23 cellular contexts compared by ENCODE assay signal in genomic region chr9:111744363-111744762, GRCh38. TPM values are rescaled to one million over a fixed set of nuclear protein-coding genes. Genes with fewer than 3 reads are reported as not detected.
DNase-seq lines count a peak whose midpoint lies in the region; ATAC-seq, FAIRE-seq and TF ChIP-seq lines count a peak whose summit lies in the region.
"Had no signal": no experiment of that assay in that cellular context is flagged by ENCODE, and none has a peak within 500 bp of the region (broad histone marks: within the 10 kb centered on the region; RNA-seq: fewer than 3 reads in every experiment).

No MANE protein-coding gene starts in this region.

- no peak for FAIRE-seq in astrocyte (lab: Jason Lieb, UNC)
- FAIRE-seq: GM12892, HepG2 had no signal

- CTCF ChIA-PET in SK-N-SH (lab: Yijun Ruan, JAX): interaction anchor here (1.9 kb wide), 1 partner anchor 15 kb away, joined by 8 read pairs; no protein-coding TSS in a partner anchor

- H3K4me3 Mint-ChIP-seq in astrocyte (ENCODE audit: unreplicated experiment): no peak overlapping the region
- H3K4me3 Mint-ChIP-seq: CD8-positive, alpha-beta memory T cell; HFFc6 had no signal

- H2AFZ ChIP-seq in SK-N-SH (ENCODE audit: low read depth): no peak overlapping the region
- no peak overlapping the region for H2AFZ ChIP-seq in astrocyte (ENCODE audit: low read depth, low read length)

- H3K9ac ChIP-seq in SK-N-SH (no peak overlapping the region), astrocyte (ENCODE audit: low read length) (no peak overlapping the region)
- H3K9ac ChIP-seq: BLaER1 treated with 17β-estradiol and CSF1 and Interleukin-3, amounts not matched to agents 10 nM and 100 nM; KMS-11 had no signal

- H3K4me1 Mint-ChIP-seq in astrocyte (ENCODE audit: low read depth, unreplicated experiment): peaks cover 23% of the 10 kb centered on the region

- H3K9me2 ChIP-seq in SK-N-SH: no peaks in the 10 kb centered on the region

- peaks cover 5% of the 10 kb centered on the region for H3F3A ChIP-seq in SK-N-SH (replicated peaks; ENCODE audit: insufficient read depth)

- ATAC-seq in SK-N-SH treated with all-trans-retinoic acid at 6 μM for 48 hours: peak; percentile 12; the same call in 1 of the 3 replicates
- ATAC-seq in HG02938 (IDR thresholded peaks at IDR 0.05; ENCODE audit: unreplicated experiment): no peak
- ATAC-seq: HepG2 had no signal

- H3K36me3 Mint-ChIP-seq in astrocyte (ENCODE audit: low read depth, unreplicated experiment): no peaks in the 10 kb centered on the region

- H3K27ac ChIP-seq in SK-N-SH (ENCODE audit: low read depth in 2 of 2, low read length in 1 of 2) (peak overlapping the region in 1 of 2 experiments; percentile 66; a peak in 2 of 4 replicates), astrocyte (ENCODE audit: low read depth, low read length) (no peak overlapping the region), prostate gland (no peak overlapping the region)
- H3K27ac ChIP-seq: BLaER1 treated with 17β-estradiol and CSF1 and Interleukin-3, amounts not matched to agents 10 nM and 100 nM; KMS-11; RWPE1 had no signal

- intact Hi-C loops in prostate gland (cut with DNase I): no loop called here

- H3K9me3 ChIP-seq in SK-N-SH (no peaks in the 10 kb centered on the region), astrocyte (ENCODE audit: insufficient read depth, low read depth, low read length) (no peaks in the 10 kb centered on the region), prostate gland (no peaks in the 10 kb centered on the region)

- no peaks in the 10 kb centered on the region for H3K9me3 Mint-ChIP-seq in astrocyte (ENCODE audit: unreplicated experiment)
- H3K9me3 Mint-ChIP-seq: CD8-positive, alpha-beta memory T cell; HFFc6 had no signal

- H3K4me2 ChIP-seq in SK-N-SH (no peak overlapping the region), astrocyte (ENCODE audit: low read length) (no peak overlapping the region)
- H3K4me2 ChIP-seq: BLaER1 treated with 17β-estradiol and CSF1 and Interleukin-3, amounts not matched to agents 10 nM and 100 nM; KMS-11 had no signal

- no peaks in the 10 kb centered on the region for H3K27me3 Mint-ChIP-seq in astrocyte (ENCODE audit: low read depth, unreplicated experiment)

- no peak for TF ChIP-seq POLR2A in prostate gland (IDR thresholded peaks at IDR 0.05)

- TF ChIP-seq CTCF in SK-N-SH (IDR thresholded peaks at IDR 0.05): no peak
- TF ChIP-seq CTCF in astrocyte (IDR thresholded peaks at IDR 0.05; ENCODE audit: insufficient read depth, low read depth, low read length): no peak
- no peak for TF ChIP-seq CTCF in prostate gland (IDR thresholded peaks at IDR 0.05)

- H3K79me2 ChIP-seq in SK-N-SH (ENCODE audit: insufficient read depth) (no peaks in the 10 kb centered on the region), astrocyte (ENCODE audit: insufficient read depth, low read length) (no peaks in the 10 kb centered on the region)

- TF ChIP-seq EP300 in SK-N-SH (IDR thresholded peaks at IDR 0.05; ENCODE audit: borderline replicate concordance in 1 of 2, low read depth in 1 of 2, low read length in 1 of 2): no peak

- peaks cover 0 to 17% of the 10 kb centered on the region in 2 experiments; a peak in 1 of 4 replicates for H3K4me1 ChIP-seq in SK-N-SH (ENCODE audit: control insufficient read depth in 1 of 2, insufficient read depth in 2 of 2, low read depth in 1 of 2, low read length in 1 of 2)
- no peaks in the 10 kb centered on the region for H3K4me1 ChIP-seq in astrocyte (ENCODE audit: insufficient read depth, low read length)
- H3K4me1 ChIP-seq in prostate gland (replicated peaks): no peaks in the 10 kb centered on the region

- DNase-seq in SK-N-SH: no peak
- peak; percentile 68 for DNase-seq in astrocyte (ENCODE audit: low read depth)
- DNase-seq in left kidney (ENCODE audit: low read depth, low spot score): peak; percentile 9
- DNase-seq in RPMI8226: no peak
- no peak for DNase-seq in prostate gland (ENCODE audit: low spot score)
- no peak for DNase-seq in NCI-H2029 treated with DMSO at 0.1 percent for 48 hours (lab: John Stamatoyannopoulos, UW)
- DNase-seq: 8988T; CD8-positive, alpha-beta memory T cell; GF-D8; HFFc6; MG63; NCI-H1092 treated with DMSO at 0.1 percent for 48 hours; NCI-H1694; NCI-H2107; NCI-H2227 treated with DMSO at 0.1 percent for 48 hours; NCI-H524 treated with DMSO at 0.1 percent for 48 hours had no signal

- no peak for TF ChIP-seq RAD21 in SK-N-SH (IDR thresholded peaks at IDR 0.05; ENCODE audit: low read length)

- no peak overlapping the region for H3K27ac Mint-ChIP-seq in astrocyte (ENCODE audit: unreplicated experiment)
- H3K27ac Mint-ChIP-seq: CD8-positive, alpha-beta memory T cell; HFFc6 had no signal

- H3K27me3 ChIP-seq in SK-N-SH (ENCODE audit: insufficient read depth) (no peaks in the 10 kb centered on the region), astrocyte (ENCODE audit: insufficient read depth, low read length) (no peaks in the 10 kb centered on the region), prostate gland (replicated peaks; ENCODE audit: insufficient read depth) (no peaks in the 10 kb centered on the region)
- H3K27me3 ChIP-seq: BLaER1 treated with 17β-estradiol and CSF1 and Interleukin-3, amounts not matched to agents 10 nM and 100 nM; MG63 had no signal

- H3K36me3 ChIP-seq in SK-N-SH (replicated peaks in 1 of 2; ENCODE audit: control insufficient read depth in 1 of 2, insufficient read depth in 2 of 2, low read length in 1 of 2) (no peaks in the 10 kb centered on the region), astrocyte (ENCODE audit: insufficient read depth, low read length) (no peaks in the 10 kb centered on the region), prostate gland (no peaks in the 10 kb centered on the region)
- H3K36me3 ChIP-seq: MG63 had no signal

- POLR2A ChIA-PET in SK-N-SH (lab: Yijun Ruan, JAX): no interaction called here

- H3K4me3 ChIP-seq in SK-N-SH (ENCODE audit: low read depth in 2 of 2, low read length in 1 of 2) (no peak overlapping the region), astrocyte (ENCODE audit: insufficient read depth, low read depth, low read length) (no peak overlapping the region), prostate gland (no peak overlapping the region)
- H3K4me3 ChIP-seq: BLaER1 treated with 17β-estradiol and CSF1 and Interleukin-3, amounts not matched to agents 10 nM and 100 nM; MG63 had no signal

- no peaks in the 10 kb centered on the region for H4K20me1 ChIP-seq in SK-N-SH (ENCODE audit: insufficient read depth)
- H4K20me1 ChIP-seq in astrocyte (ENCODE audit: insufficient read depth, low read length): no peaks in the 10 kb centered on the region
- H4K20me1 ChIP-seq: BLaER1 treated with 17β-estradiol and CSF1 and Interleukin-3, amounts not matched to agents 10 nM and 100 nM had no signal

TF ChIP-seq in SK-N-SH treated with all-trans-retinoic acid at 6 μM for 48 hours, 23 proteins besides CTCF, POLR2A, EP300 and RAD21:
- no peak for TF ChIP-seq ZFP30 (CRISPR knock-in tag; IDR thresholded peaks at IDR 0.05)
- no peak for TF ChIP-seq ARNTL (CRISPR knock-in tag; IDR thresholded peaks at IDR 0.05; ENCODE audit: borderline replicate concordance, low read depth)
- TF ChIP-seq ZNF70 (CRISPR knock-in tag; IDR thresholded peaks at IDR 0.05): no peak
- no peak for TF ChIP-seq CSDC2 (CRISPR knock-in tag; IDR thresholded peaks at IDR 0.05)
- TF ChIP-seq SNAI2 (CRISPR knock-in tag; IDR thresholded peaks at IDR 0.05): no peak
- no peak for TF ChIP-seq ZC3H10 (CRISPR knock-in tag; IDR thresholded peaks at IDR 0.05)
- TF ChIP-seq ISL1 (CRISPR knock-in tag; IDR thresholded peaks at IDR 0.05): no peak
- TF ChIP-seq GLIS3 (CRISPR knock-in tag; IDR thresholded peaks at IDR 0.05): no peak

TF ChIP-seq in SK-N-SH, 30 proteins besides CTCF, POLR2A, EP300 and RAD21:
- no peak for TF ChIP-seq CHD2 (IDR thresholded peaks at IDR 0.05; ENCODE audit: low read length, partially characterized antibody)
- no peak for TF ChIP-seq GATA2 (CRISPR knock-in tag; IDR thresholded peaks at IDR 0.05)
- TF ChIP-seq RCOR1 (IDR thresholded peaks at IDR 0.05; ENCODE audit: low read length): no peak
- no peak for TF ChIP-seq MXI1 (IDR thresholded peaks at IDR 0.05; ENCODE audit: low read depth, low read length)
- no peak for TF ChIP-seq GABPA (IDR thresholded peaks at IDR 0.05; ENCODE audit: low read depth)
- TF ChIP-seq POLR2AphosphoS5 (IDR thresholded peaks at IDR 0.05; ENCODE audit: low read depth, low read length): no peak
- TF ChIP-seq SMC3 (IDR thresholded peaks at IDR 0.05; ENCODE audit: low read depth, low read length): no peak
- TF ChIP-seq TCF12 (IDR thresholded peaks at IDR 0.05): no peak

RNA-seq across cellular contexts. Expression of gene SHOC1, which starts 50.4 kb away (rescaled TPM):
- polyA plus RNA-seq in SK-N-SH (2012; rRNA removed): not detected in 2 replicates
- polyA plus RNA-seq in SK-N-SH (2012; cell fraction: cytosol; rRNA removed): 0.03 TPM in 1 of 2 replicates, not detected in the other
- polyA plus RNA-seq in SK-N-SH (2012; cell fraction: nucleus; rRNA removed): 0.01 and 0.04 TPM in 2 replicates
- total RNA-seq in astrocyte (not detected in 2 replicates), prostate gland (10 to 100 TPM in 1 of 2 donors, not detected in 1; 13.6 TPM)
- total RNA-seq: CD8-positive, alpha-beta memory T cell; HepG2; HFFc6 had no signal
- polyA plus RNA-seq: CD8-positive, alpha-beta memory T cell; HepG2 had no signal

Comparison
In these comparisons a context has a peak if more than half of its experiments do, and no peak if none do; other contexts are left out.
1. DNase-seq: peak in astrocyte (single experiment) and left kidney (single experiment); none in SK-N-SH (single experiment), RPMI8226 (single experiment), prostate gland (single experiment) and NCI-H2029 treated with DMSO at 0.1 percent for 48 hours (single experiment).